In the genomic region with DNA sequence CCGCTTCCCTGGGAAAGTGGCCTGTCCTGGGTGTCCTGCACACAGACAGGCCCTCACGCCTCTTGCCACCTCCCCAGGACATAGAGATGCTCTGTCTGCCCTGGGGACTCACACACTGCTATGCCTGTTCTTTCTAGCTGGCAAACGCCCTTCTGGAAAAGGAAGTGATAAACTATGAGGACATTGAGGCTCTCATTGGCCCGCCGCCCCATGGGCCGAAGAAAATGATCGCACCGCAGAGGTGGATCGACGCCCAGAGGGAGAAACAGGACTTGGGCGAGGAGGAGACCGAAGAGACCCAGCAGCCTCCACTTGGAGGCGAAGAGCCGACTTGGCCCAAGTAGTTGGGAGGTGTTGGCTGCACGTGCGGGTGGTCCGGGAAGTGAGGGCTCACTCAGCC, we compare ENCODE assay signal across 17 cellular contexts. TPM values are rescaled to one million over a fixed set of nuclear protein-coding genes. Genes with fewer than 3 reads are reported as not detected.
DNase-seq lines count a peak whose midpoint lies in the region; TF ChIP-seq lines count a peak whose summit lies in the region.
"Had no signal": no experiment of that assay in that cellular context is flagged by ENCODE, and none has a peak within 500 bp of the region (broad histone marks: within the 10 kb centered on the region; RNA-seq: fewer than 3 reads in every experiment).

No MANE protein-coding gene starts in this region.

- no peaks in the 10 kb centered on the region for H3K27me3 ChIP-seq in OCI-LY1 (ENCODE audit: insufficient read depth, low read length)
- H3K27me3 ChIP-seq: sigmoid colon, SJSA1, thyroid gland had no signal

- no peaks in the 10 kb centered on the region for H3K9me2 ChIP-seq in OCI-LY1 (ENCODE audit: low read depth, low read length)

- no peak overlapping the region for H2AFZ ChIP-seq in OCI-LY1 (ENCODE audit: low read length)
- H2AFZ ChIP-seq: PC-9 had no signal

- H3K4me1 Mint-ChIP-seq in CD14-positive monocyte (peaks cover 29% of the 10 kb centered on the region), endothelial cell (ENCODE audit: unreplicated experiment) (peaks cover 10% of the 10 kb centered on the region), osteocyte (ENCODE audit: unreplicated experiment) (peaks cover 23% of the 10 kb centered on the region)

- H3K36me3 Mint-ChIP-seq in CD14-positive monocyte (peaks cover 38 to 53% of the 10 kb centered on the region in 2 donors), endothelial cell (ENCODE audit: low read depth, unreplicated experiment) (peaks cover 46% of the 10 kb centered on the region), osteocyte (ENCODE audit: unreplicated experiment) (peaks cover 20% of the 10 kb centered on the region)

- H3K27ac Mint-ChIP-seq in CD14-positive monocyte (peak overlapping the region in 4 of 7 donors; percentile 33 to 71 (median 65)), endothelial cell (ENCODE audit: unreplicated experiment) (no peak overlapping the region), osteocyte (ENCODE audit: unreplicated experiment) (no peak overlapping the region)
- H3K27ac Mint-ChIP-seq: dendritic cell treated with granulocyte-macrophage colony-stimulating factor and Interleukin-4, amounts not matched to agents 40 ng/mL and 50 ng/mL, for 4 days; stimulated activated memory B cell treated with anti-CD40 and anti-IgM and Interleukin-4, amounts not matched to agents 10 μg/mL and 1 μg/mL and 100 μg/mL, for 72 hours; T-helper 1 cell treated with Interleukin-12 subunit alpha and Interleukin-12 subunit beta and Interleukin-4 antibody, amounts not matched to agents 30 μg/mL and 1 μg/mL, for 36 hours had no signal

- 83 to 86% methylated on average over 17 of the region's 17 CpGs for WGBS in lower leg skin, 2 donors

- H3K9me3 ChIP-seq in OCI-LY1 (ENCODE audit: low read length) = no peaks in the 10 kb centered on the region
- H3K9me3 ChIP-seq: sigmoid colon, SJSA1, thyroid gland had no signal

- peaks cover 60% of the 10 kb centered on the region for H3K36me3 ChIP-seq in OCI-LY1 (ENCODE audit: insufficient read depth, low read length)

- peaks cover 0 to 2% (median 0%) of the 10 kb centered on the region in 3 donors for H3K27me3 Mint-ChIP-seq in CD14-positive monocyte (ENCODE audit: low read depth in 3 of 3)
- H3K27me3 Mint-ChIP-seq in endothelial cell (ENCODE audit: unreplicated experiment) = peaks cover 6% of the 10 kb centered on the region
- H3K27me3 Mint-ChIP-seq in osteocyte (ENCODE audit: unreplicated experiment) = no peaks in the 10 kb centered on the region
- H3K27me3 Mint-ChIP-seq: activated CD4-positive, alpha-beta memory T cell treated with anti-CD3 and anti-CD28 coated beads, Interleukin-2, amount 10 ng/mL, durations not matched to agents 7 days and 5 days; dendritic cell treated with granulocyte-macrophage colony-stimulating factor and Interleukin-4, amounts not matched to agents 40 ng/mL and 50 ng/mL, for 4 days; stimulated activated memory B cell treated with anti-CD40 and anti-IgM and Interleukin-4, amounts not matched to agents 10 μg/mL and 1 μg/mL and 100 μg/mL, for 72 hours had no signal

- H3K9me3 Mint-ChIP-seq in CD14-positive monocyte = no peaks in the 10 kb centered on the region
- H3K9me3 Mint-ChIP-seq in endothelial cell (ENCODE audit: unreplicated experiment) = no peaks in the 10 kb centered on the region
- no peaks in the 10 kb centered on the region for H3K9me3 Mint-ChIP-seq in osteocyte (ENCODE audit: unreplicated experiment)
- H3K9me3 Mint-ChIP-seq: activated CD4-positive, alpha-beta memory T cell treated with anti-CD3 and anti-CD28 coated beads, Interleukin-2, amount 10 ng/mL, durations not matched to agents 7 days and 5 days; activated naive CD4-positive, alpha-beta T cell treated with anti-CD3 and anti-CD28 coated beads, Interleukin-2, amount 50 U/mL, for 72 hours; activated T-cell treated with anti-CD3 and anti-CD28 coated beads, Interleukin-2, amount 50 U/mL, for 72 hours; dendritic cell treated with granulocyte-macrophage colony-stimulating factor and Interleukin-4, amounts not matched to agents 40 ng/mL and 50 ng/mL, for 4 days; stimulated activated memory B cell treated with anti-CD40 and anti-IgM and Interleukin-4, amounts not matched to agents 10 μg/mL and 1 μg/mL and 100 μg/mL, for 72 hours; T-helper 1 cell treated with Interleukin-12 subunit alpha and Interleukin-12 subunit beta and Interleukin-4 antibody, amounts not matched to agents 30 μg/mL and 1 μg/mL, for 36 hours had no signal

- TF ChIP-seq POLR2A in lower leg skin (IDR thresholded peaks at IDR 0.05) = no peak

- intact Hi-C loops in CD14-positive monocyte (cut with micrococcal nuclease) = loop anchor here (5.0 kb wide), 1 partner anchor 224 kb away; no protein-coding TSS in a partner anchor
- intact Hi-C loops in lower leg skin (cut with DNase I; ENCODE audit: low total_unique reads) = no loop called here

- H3K27ac ChIP-seq in OCI-LY1 (ENCODE audit: low read depth, low read length, poor library complexity, severe bottlenecking) = peak overlapping the region; percentile 69
- H3K27ac ChIP-seq: PC-9, SJSA1, thyroid gland had no signal

- H4K20me1 ChIP-seq in OCI-LY1 (ENCODE audit: insufficient read depth, low read length) = no peaks in the 10 kb centered on the region

- H3K4me3 Mint-ChIP-seq in CD14-positive monocyte (no peak overlapping the region), endothelial cell (ENCODE audit: unreplicated experiment) (peak overlapping the region; percentile 24), osteocyte (ENCODE audit: unreplicated experiment) (no peak overlapping the region)
- H3K4me3 Mint-ChIP-seq: activated CD4-positive, alpha-beta memory T cell treated with anti-CD3 and anti-CD28 coated beads, Interleukin-2, amount 10 ng/mL, durations not matched to agents 7 days and 5 days; activated T-cell treated with anti-CD3 and anti-CD28 coated beads, Interleukin-2, amount 50 U/mL, for 72 hours; dendritic cell treated with granulocyte-macrophage colony-stimulating factor and Interleukin-4, amounts not matched to agents 40 ng/mL and 50 ng/mL, for 4 days; stimulated activated memory B cell treated with anti-CD40 and anti-IgM and Interleukin-4, amounts not matched to agents 10 μg/mL and 1 μg/mL and 100 μg/mL, for 72 hours; T-helper 1 cell treated with Interleukin-12 subunit alpha and Interleukin-12 subunit beta and Interleukin-4 antibody, amounts not matched to agents 30 μg/mL and 1 μg/mL, for 36 hours had no signal

- H3F3A ChIP-seq in OCI-LY1 (ENCODE audit: insufficient read depth, low read length) = 0 out of 2 replicates have a peak, but pooled peaks cover 3% of the 10 kb centered on the region

- no peak for DNase-seq in CD14-positive monocyte (ENCODE audit: low spot score)
- DNase-seq in endothelial cell (ENCODE audit: low spot score) = no peak
- peak in 38 of 56 donors; percentile 3 to 66 (median 40) for DNase-seq in nucleus accumbens (lab: John Stamatoyannopoulos, UW)
- no peak for DNase-seq in lower leg skin (ENCODE audit: low spot score in 2 of 2)
- no peak for DNase-seq in GM03348 (ENCODE audit: low spot score)
- DNase-seq in osteocyte (ENCODE audit: extremely low spot score, unreplicated experiment) = no peak

- H3K4me1 ChIP-seq in OCI-LY1 (ENCODE audit: insufficient read depth, low read length, severe bottlenecking) = peaks cover 26% of the 10 kb centered on the region

- H3K4me3 ChIP-seq in OCI-LY1 (ENCODE audit: low read depth, low read length, poor library complexity, severe bottlenecking) (no peak overlapping the region), lower leg skin (ENCODE audit: low read depth, poor library complexity, severe bottlenecking) (no peak overlapping the region)
- H3K4me3 ChIP-seq: PC-9, sigmoid colon, SJSA1, thyroid gland had no signal

- no peak overlapping the region for H3K4me2 ChIP-seq in OCI-LY1 (ENCODE audit: low read length)
- H3K4me2 ChIP-seq: PC-9 had no signal

- TF ChIP-seq CTCF in CD14-positive monocyte (IDR thresholded peaks at IDR 0.05) (no peak), OCI-LY1 (IDR thresholded peaks at IDR 0.05; ENCODE audit: low read length) (no peak), endothelial cell (IDR thresholded peaks at IDR 0.05; ENCODE audit: unreplicated experiment) (no peak), lower leg skin (IDR thresholded peaks at IDR 0.05) (no peak), osteocyte (IDR thresholded peaks at IDR 0.05) (no peak)

- no peak overlapping the region for H3K9ac ChIP-seq in OCI-LY1 (ENCODE audit: low read length)

- H3K79me2 ChIP-seq in OCI-LY1 (ENCODE audit: insufficient read depth, low read length) = peaks cover 2% of the 10 kb centered on the region; the same call in 1 of the 2 replicates

RNA-seq across cellular contexts. Expression of a gene that starts 3.7 kb away (rescaled TPM):
- polyA plus RNA-seq in CD14-positive monocyte = 1,000 to 10,000 TPM; 1,251 to 1,329 TPM
- total RNA-seq in endothelial cell (ENCODE audit: unreplicated experiment) = 2,070 TPM
- total RNA-seq in lower leg skin = over 10,000 TPM in 2 of 4 donors, 1,000 to 10,000 TPM in 2; 8,523 to 25,229 (median 9,742) TPM
- total RNA-seq in osteocyte = 1,759 and 1,785 TPM in 2 replicates

RNA-seq across cellular contexts. Expression of a gene that starts 18.8 kb away (rescaled TPM):
- not detected for polyA plus RNA-seq in CD14-positive monocyte
- total RNA-seq in endothelial cell (ENCODE audit: unreplicated experiment) = 5.5 TPM
- 1 to 10 TPM; 1.1 to 3.3 (median 2.5) TPM for total RNA-seq in lower leg skin
- 19.7 and 23.6 TPM in 2 replicates for total RNA-seq in osteocyte

RNA-seq across cellular contexts. Expression of a gene that starts 48.5 kb away (rescaled TPM):
- 10 to 100 TPM; 30.3 to 34.4 TPM for polyA plus RNA-seq in CD14-positive monocyte
- total RNA-seq in endothelial cell (ENCODE audit: unreplicated experiment) = 207 TPM
- total RNA-seq in lower leg skin = 100 to 1,000 TPM in 1 of 4 donors, 10 to 100 TPM in 3; 79.0 to 156 (median 92.3) TPM
- 113 and 125 TPM in 2 replicates for total RNA-seq in osteocyte

RNA-seq across cellular contexts. Expression of a gene that starts 56.7 kb away (rescaled TPM):
- not detected for polyA plus RNA-seq in CD14-positive monocyte
- total RNA-seq in endothelial cell (ENCODE audit: unreplicated experiment) (118 TPM), lower leg skin (1 to 10 TPM in 2 of 4 donors, not detected in 2; 1.7 to 3.7 TPM), osteocyte (not detected in 2 replicates)
- total RNA-seq: activated CD4-positive, alpha-beta memory T cell treated with anti-CD3 and anti-CD28 coated beads, Interleukin-2, amount 10 ng/mL, durations not matched to agents 7 days and 5 days; activated naive CD4-positive, alpha-beta T cell treated with anti-CD3 and anti-CD28 coated beads, Interleukin-2, amount 50 U/mL, for 72 hours; activated T-cell treated with anti-CD3 and anti-CD28 coated beads, Interleukin-2, amount 50 U/mL, for 72 hours; PC-9; sigmoid colon had no signal

Comparison
In these comparisons a context has a peak if more than half of its experiments do, and no peak if none do; other contexts are left out.
1. DNase-seq: peak in nucleus accumbens (38 of 56); none in CD14-positive monocyte (single experiment), endothelial cell (single experiment), lower leg skin (0 of 2), GM03348 (single experiment) and osteocyte (single experiment).
2. H3K27ac Mint-ChIP-seq: peak in CD14-positive monocyte (4 of 7); none in endothelial cell (single experiment) and osteocyte (single experiment).